In genomic region chr9:112332977-112333638, GRCh38 we compare ENCODE assay signal across 1 cellular context.
TF ChIP-seq lines count a peak whose summit lies in the region.

PTBP3 (minus strand) TSS chr9:112333619; CDS start chr9:112297865, 35,754 bp downstream.

TF ChIP-seq in HepG2, 621 proteins besides CTCF, POLR2A, EP300 and RAD21 (continued from another document and continues in another):
- no peak for TF ChIP-seq HOXA7 (CRISPR knock-in tag; IDR thresholded peaks at IDR 0.05)
- TF ChIP-seq ZSCAN29 (CRISPR knock-in tag; conservative IDR thresholded peaks at IDR 0.05) = no peak
- no peak for TF ChIP-seq ZNF576 (CRISPR knock-in tag; IDR thresholded peaks at IDR 0.05)
- no peak for TF ChIP-seq ZNF160 (CRISPR knock-in tag; IDR thresholded peaks at IDR 0.05)
- TF ChIP-seq ZNF431 (CRISPR knock-in tag; IDR thresholded peaks at IDR 0.05; ENCODE audit: borderline replicate concordance, low read depth) = no peak; the same call in 1 of the 2 replicates
- peak; percentile 7; the same call in 1 of the 2 replicates for TF ChIP-seq CBX5 (CRISPR knock-in tag; IDR thresholded peaks at IDR 0.05; ENCODE audit: borderline replicate concordance)
- no peak for TF ChIP-seq MBD4 (IDR thresholded peaks at IDR 0.05; ENCODE audit: borderline replicate concordance, low read length)
- no peak for TF ChIP-seq GRHL1 (CRISPR knock-in tag; conservative IDR thresholded peaks at IDR 0.05)
- TF ChIP-seq ZC3H13 (CRISPR knock-in tag; IDR thresholded peaks at IDR 0.05) = peak; percentile 52; the same call in 1 of the 2 replicates
- peak; percentile 84 for TF ChIP-seq KDM2A (CRISPR knock-in tag; IDR thresholded peaks at IDR 0.05; ENCODE audit: borderline replicate concordance, low read depth)
- TF ChIP-seq HDAC6 (IDR thresholded peaks at IDR 0.05; ENCODE audit: low read depth, low read length) = no peak
- 0 out of 2 replicates have a peak, but pooled peaks have one; percentile 76 for TF ChIP-seq ZNF564 (CRISPR knock-in tag; IDR thresholded peaks at IDR 0.05)
- no peak for TF ChIP-seq ZNF317 (CRISPR knock-in tag; IDR thresholded peaks at IDR 0.05)
- TF ChIP-seq ZNF644 (CRISPR knock-in tag; IDR thresholded peaks at IDR 0.05; ENCODE audit: low read depth) = no peak
- no peak; the same call in 1 of the 2 replicates for TF ChIP-seq ZNF552 (CRISPR knock-in tag; IDR thresholded peaks at IDR 0.05; ENCODE audit: borderline replicate concordance)
- 0 out of 2 replicates have a peak, but pooled peaks have one; percentile 48 for TF ChIP-seq ZNF572 (CRISPR knock-in tag; IDR thresholded peaks at IDR 0.05)
- TF ChIP-seq ZBTB3 (CRISPR knock-in tag; IDR thresholded peaks at IDR 0.05; ENCODE audit: borderline replicate concordance, low read depth) = no peak
- peak; percentile 32 for TF ChIP-seq ELF3 (CRISPR knock-in tag; IDR thresholded peaks at IDR 0.05)
- peak; percentile 92; the same call in 1 of the 2 replicates for TF ChIP-seq MXD3 (CRISPR knock-in tag; IDR thresholded peaks at IDR 0.05)
- no peak for TF ChIP-seq MIER2 (CRISPR knock-in tag; IDR thresholded peaks at IDR 0.05)
- no peak for TF ChIP-seq ZNF318 (CRISPR knock-in tag; IDR thresholded peaks at IDR 0.05)
- peak; percentile 80 for TF ChIP-seq POLR2G (IDR thresholded peaks at IDR 0.05; ENCODE audit: low read depth, low read length)
- TF ChIP-seq MTERF4 (CRISPR knock-in tag; IDR thresholded peaks at IDR 0.05) = no peak
- TF ChIP-seq ZNF672 (CRISPR knock-in tag; IDR thresholded peaks at IDR 0.05) = no peak; the same call in 1 of the 2 replicates
- TF ChIP-seq RBFOX2 (IDR thresholded peaks at IDR 0.05; ENCODE audit: low read depth, low read length) = peak; percentile 94
- TF ChIP-seq NFAT5 (CRISPR knock-in tag; IDR thresholded peaks at IDR 0.05) = peak; percentile 47
- TF ChIP-seq GTF3A (CRISPR knock-in tag; conservative IDR thresholded peaks at IDR 0.05) = no peak
- TF ChIP-seq HHEX (CRISPR knock-in tag; IDR thresholded peaks at IDR 0.05) = no peak
- no peak for TF ChIP-seq NFRKB (IDR thresholded peaks at IDR 0.05)
- no peak for TF ChIP-seq ATM (IDR thresholded peaks at IDR 0.05; ENCODE audit: borderline replicate concordance)
- no peak for TF ChIP-seq ZNF646 (CRISPR knock-in tag; IDR thresholded peaks at IDR 0.05)
- TF ChIP-seq SMAD9 (CRISPR knock-in tag; IDR thresholded peaks at IDR 0.05) = no peak
- TF ChIP-seq ARNT2 (CRISPR knock-in tag; IDR thresholded peaks at IDR 0.05; ENCODE audit: low read depth) = peak; percentile 92
- no peak for TF ChIP-seq ATF1 (CRISPR knock-in tag; IDR thresholded peaks at IDR 0.05)
- peak; percentile 82 for TF ChIP-seq ISL2 (CRISPR knock-in tag; IDR thresholded peaks at IDR 0.05)
- peak; percentile 38; the same call in 1 of the 2 replicates for TF ChIP-seq TARDBP (CRISPR knock-in tag; IDR thresholded peaks at IDR 0.05)
- TF ChIP-seq MAFF (IDR thresholded peaks at IDR 0.05; ENCODE audit: low read depth, low read length) = no peak
- TF ChIP-seq RBM39 (IDR thresholded peaks at IDR 0.05; ENCODE audit: low read depth, low read length, poor library complexity, severe bottlenecking) = peak; percentile 30
